In the genomic region with DNA sequence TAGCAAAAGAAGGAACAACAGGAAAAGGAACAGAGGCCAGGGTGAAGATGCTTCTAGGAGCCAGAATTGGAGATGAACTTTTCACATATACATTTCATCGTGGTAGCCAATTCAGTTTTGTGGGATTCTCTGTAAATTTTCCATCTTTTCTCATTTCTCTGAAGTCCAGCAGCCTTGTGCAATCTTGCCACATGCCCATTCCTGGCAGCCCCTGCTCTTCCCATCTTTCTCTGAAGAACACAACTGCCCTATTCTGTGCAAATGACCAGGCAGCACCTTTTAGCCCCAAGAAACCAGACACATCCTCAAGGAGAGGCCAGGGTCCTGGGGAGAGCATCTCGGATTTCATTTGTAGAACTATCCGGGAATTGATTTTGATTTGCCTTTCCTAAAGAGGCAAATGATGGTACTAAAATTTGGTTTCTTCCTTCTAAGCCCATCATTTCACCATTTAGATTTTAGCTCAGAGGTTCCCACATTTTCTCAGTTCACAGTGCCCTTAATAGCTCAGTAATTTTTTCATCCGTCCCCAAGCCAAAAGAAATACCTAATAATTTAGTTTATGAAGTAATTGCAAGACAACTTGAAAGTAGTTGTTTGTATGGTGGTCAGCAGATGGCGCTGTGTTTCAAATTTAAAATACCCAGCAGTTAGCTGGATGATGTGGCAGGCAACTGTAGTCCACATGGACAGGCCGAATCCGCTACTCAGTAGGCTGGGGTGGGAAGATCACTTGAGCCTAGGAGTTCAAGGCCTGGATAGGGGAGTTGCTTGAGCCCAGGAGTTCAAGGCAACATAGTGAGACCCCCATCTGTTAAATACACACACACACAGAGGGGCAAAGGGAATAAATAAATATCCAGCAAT, we compare ENCODE assay signal across 8 cellular contexts.
DNase-seq lines count a peak whose midpoint lies in the region; ATAC-seq, FAIRE-seq and TF ChIP-seq lines count a peak whose summit lies in the region.

No MANE protein-coding gene starts in this region.

- H3K27me3 ChIP-seq in H1 (replicated peaks in 1 of 4; ENCODE audit: control insufficient read depth in 3 of 4, extremely low read depth in 1 of 4, insufficient read depth in 3 of 4, low read length in 3 of 4) = no peaks in the 10 kb centered on the region

- H3K27ac ChIP-seq in H1 (ENCODE audit: low read depth, low read length) = no peak overlapping the region
- H3K27ac ChIP-seq in mesodermal cell (ENCODE audit: low read depth, low read length, severe bottlenecking) = peak overlapping the region; percentile 39

- no peak overlapping the region for H3K4me3 Mint-ChIP-seq in activated CD4-positive, alpha-beta memory T cell treated with anti-CD3 and anti-CD28 coated beads for 36 hours

- peaks cover 2% of the 10 kb centered on the region for H3K4me1 Mint-ChIP-seq in activated CD4-positive, alpha-beta memory T cell treated with anti-CD3 and anti-CD28 coated beads for 36 hours (ENCODE audit: low read depth)

- H3K56ac ChIP-seq in H1 (replicated peaks; ENCODE audit: insufficient read length, low read depth, low read length) = no peak overlapping the region

- no peak overlapping the region for H4K5ac ChIP-seq in H1 (ENCODE audit: insufficient read length, low read depth, low read length)

- H3K36me3 ChIP-seq in H1 (ENCODE audit: control insufficient read depth in 2 of 4, insufficient read depth in 4 of 4, low read length in 3 of 4) = peaks cover 2 to 26% (median 13%) of the 10 kb centered on the region in 4 experiments; a peak in 6 of 8 replicates
- H3K36me3 ChIP-seq in mesodermal cell (ENCODE audit: control insufficient read depth, insufficient read depth, low read length) = peaks cover 55% of the 10 kb centered on the region

- no peak overlapping the region for H2BK12ac ChIP-seq in H1 (ENCODE audit: low read depth, low read length)

- H3K4me1 ChIP-seq in H1 (replicated peaks in 1 of 4; ENCODE audit: control insufficient read depth in 3 of 4, insufficient read depth in 4 of 4, low read length in 3 of 4) = no peaks in the 10 kb centered on the region
- no peaks in the 10 kb centered on the region for H3K4me1 ChIP-seq in mesodermal cell (ENCODE audit: control insufficient read depth, insufficient read depth, low read length, poor library complexity, severe bottlenecking)

- H3K36me3 Mint-ChIP-seq in activated CD4-positive, alpha-beta memory T cell treated with anti-CD3 and anti-CD28 coated beads for 36 hours = peaks cover 32% of the 10 kb centered on the region

- no peaks in the 10 kb centered on the region for H3K27me3 Mint-ChIP-seq in activated CD4-positive, alpha-beta memory T cell treated with anti-CD3 and anti-CD28 coated beads for 36 hours

- TF ChIP-seq POLR2A in H1 (IDR thresholded peaks at IDR 0.05; ENCODE audit: control extremely low read depth in 1 of 2, low read depth in 2 of 2, low read length in 2 of 2) = no peak

- H3K18ac ChIP-seq in H1 (ENCODE audit: extremely low read depth, low read length) = no peak overlapping the region

- no peak overlapping the region for H2AK5ac ChIP-seq in H1 (ENCODE audit: low read depth, low read length)

- TF ChIP-seq CTCF in D721Med (IDR thresholded peaks at IDR 0.05; ENCODE audit: insufficient read depth, missing control alignments) = peak; percentile 64
- peak in 2 of 3 experiments; percentile 65 to 66; a peak in 3 of 4 replicates for TF ChIP-seq CTCF in H1 (IDR thresholded peaks at IDR 0.05; ENCODE audit: control extremely low read depth in 1 of 3, insufficient read depth in 1 of 3, low read depth in 1 of 3, low read length in 3 of 3)

- no peaks in the 10 kb centered on the region for H3K79me2 ChIP-seq in H1 (ENCODE audit: control insufficient read depth in 1 of 2, insufficient read depth in 2 of 2, low read length in 2 of 2)

- no peak for TF ChIP-seq EP300 in H1 (IDR thresholded peaks at IDR 0.05; ENCODE audit: borderline replicate concordance in 1 of 2, low read depth in 2 of 2, low read length in 2 of 2)

- 71% methylated on average over 7 of the region's 7 CpGs; no CpG with 5 or more reads in 1 of the 2 experiments for WGBS in H1 (ENCODE audit: extremely low coverage in 1 of 2, insufficient coverage in 1 of 2, insufficient read length in 1 of 2, insufficient replicate concordance in 2 of 2, low coverage in 1 of 2, low lambda C conversion rate in 2 of 2, missing lambda C conversion rate in 1 of 2), 2 experiments
- 45 to 100% methylated on average over 1 to 3 of the region's 7 CpGs for WGBS in mesodermal cell (ENCODE audit: insufficient coverage in 2 of 2), 2 experiments

- no peak overlapping the region for H2BK15ac ChIP-seq in H1 (ENCODE audit: low read length)

- no peak overlapping the region for H4K91ac ChIP-seq in H1 (replicated peaks; ENCODE audit: insufficient read length, low read length)

- H3K14ac ChIP-seq in H1 (ENCODE audit: insufficient read length) = no peak overlapping the region

- no peak overlapping the region for H2AFZ ChIP-seq in H1 (ENCODE audit: low read length)

- no peak overlapping the region for H3K23ac ChIP-seq in H1 (ENCODE audit: insufficient read length)

- H3K27ac Mint-ChIP-seq in activated CD4-positive, alpha-beta memory T cell treated with anti-CD3 and anti-CD28 coated beads for 36 hours = no peak overlapping the region

- no peaks in the 10 kb centered on the region for H3K9me3 ChIP-seq in H1 (ENCODE audit: insufficient read depth in 2 of 2, low read depth in 1 of 2, low read length in 1 of 2)
- H3K9me3 ChIP-seq in mesodermal cell (ENCODE audit: control insufficient read depth, low read length) = no peaks in the 10 kb centered on the region

- H2BK5ac ChIP-seq in H1 (ENCODE audit: low read depth, low read length) = no peak overlapping the region

- CTCF ChIA-PET in activated CD4-positive, alpha-beta memory T cell treated with anti-CD3 and anti-CD28 coated beads for 36 hours (lab: Charles Lee) = interaction anchor here (0.6 to 7.4 kb wide), 30 partner anchors 8 to 188 kb away, joined by 3 to 172 read pairs (median 4); a partner anchor contains a TSS
- CTCF ChIA-PET in H1 (lab: Charles Lee; ENCODE audit: partially characterized antibody) = interaction anchor here (0.8 to 8.7 kb wide), 27 partner anchors 9 to 135 kb away, joined by 3 to 163 read pairs (median 5); no protein-coding TSS in a partner anchor

- H3K4me2 ChIP-seq in H1 (ENCODE audit: insufficient read depth in 1 of 2, low read depth in 2 of 2, low read length in 2 of 2) = no peak overlapping the region

- no peak overlapping the region for H4K8ac ChIP-seq in H1 (ENCODE audit: extremely low read depth, insufficient read depth, low read length)

- H3K79me1 ChIP-seq in H1 (ENCODE audit: low read depth, low read length) = no peaks in the 10 kb centered on the region; the same call in 1 of the 2 replicates

- no peak overlapping the region for H3K9ac ChIP-seq in H1 (replicated peaks in 1 of 4; ENCODE audit: extremely low read depth in 1 of 4, low read depth in 3 of 4, low read length in 3 of 4)

- H2BK20ac ChIP-seq in H1 (ENCODE audit: low read length) = no peak overlapping the region

- no peak overlapping the region for H2BK120ac ChIP-seq in H1 (replicated peaks; ENCODE audit: low read depth, low read length)

- intact Hi-C loops in activated CD4-positive, alpha-beta memory T cell treated with anti-CD3 and anti-CD28 coated beads for 36 hours (cut with micrococcal nuclease) = loop anchor here (1.0 to 5.0 kb wide), 2 partner anchors 106 to 184 kb away; no protein-coding TSS in a partner anchor

- FAIRE-seq in D721Med (lab: Jason Lieb, UNC) = peak; percentile 88
- FAIRE-seq in H1 (lab: Jason Lieb, UNC) = peak; percentile 92

- TF ChIP-seq RAD21 in H1 (IDR thresholded peaks at IDR 0.05 in 1 of 2, conservative IDR thresholded peaks at IDR 0.05 in 1 of 2; ENCODE audit: low read depth in 2 of 2, low read length in 2 of 2) = peak; percentile 69 to 70

- no peaks in the 10 kb centered on the region for H4K20me1 ChIP-seq in H1 (replicated peaks in 1 of 2; ENCODE audit: control insufficient read depth in 1 of 2, insufficient read depth in 2 of 2, low read length in 2 of 2)

- ATAC-seq in HG02642 (IDR thresholded peaks at IDR 0.05; ENCODE audit: poor library complexity, unreplicated experiment) = peak; percentile 41

- POLR2A ChIA-PET in activated CD4-positive, alpha-beta memory T cell treated with anti-CD3 and anti-CD28 coated beads for 36 hours (lab: Charles Lee) = no interaction called here
- POLR2A ChIA-PET in H1 (lab: Charles Lee; ENCODE audit: partially characterized antibody) = no interaction called here

- H3K4me3 ChIP-seq in H1 (ENCODE audit: extremely low read depth in 1 of 4, insufficient read depth in 2 of 4, low read depth in 3 of 4, low read length in 4 of 4) (no peak overlapping the region), mesodermal cell (ENCODE audit: extremely low read depth, insufficient read depth, low read length, poor library complexity, severe bottlenecking) (no peak overlapping the region)

- no peaks in the 10 kb centered on the region for H3K9me3 Mint-ChIP-seq in activated CD4-positive, alpha-beta memory T cell treated with anti-CD3 and anti-CD28 coated beads for 36 hours

- H3K23me2 ChIP-seq in H1 (ENCODE audit: low read depth, low read length) = no peaks in the 10 kb centered on the region

- no peak for DNase-seq in D721Med (ENCODE audit: insufficient read length, low spot score)
- DNase-seq in NCI-H460 (ENCODE audit: extremely low read depth, low read depth) = peak; percentile 65
- peak; percentile 53 for DNase-seq in activated CD4-positive, alpha-beta memory T cell treated with anti-CD3 and anti-CD28 coated beads for 36 hours
- peak; percentile 17 to 67 for DNase-seq in H1 (ENCODE audit: low read depth in 1 of 2, low spot score in 2 of 2)
- peak; percentile 13 for DNase-seq in stimulated activated CD8-positive, alpha-beta memory T cell treated with anti-CD3 and anti-CD28 coated beads, Interleukin-7, amount 100 ng/mL, for 24 hours (ENCODE audit: low read depth)
- DNase-seq in GM19238 (ENCODE audit: insufficient read length, low spot score) = no peak

- H3K4ac ChIP-seq in H1 (replicated peaks; ENCODE audit: insufficient read length, low read depth, low read length) = no peak overlapping the region

TF ChIP-seq in H1, 55 proteins besides CTCF, POLR2A, EP300 and RAD21:
- TF ChIP-seq PHF8 (conservative IDR thresholded peaks at IDR 0.05; ENCODE audit: low read depth, low read length) = no peak
- TF ChIP-seq, protein P1, sequence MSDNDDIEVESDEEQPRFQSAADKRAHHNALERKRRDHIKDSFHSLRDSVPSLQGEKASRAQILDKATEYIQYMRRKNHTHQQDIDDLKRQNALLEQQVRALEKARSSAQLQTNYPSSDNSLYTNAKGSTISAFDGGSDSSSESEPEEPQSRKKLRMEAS (IDR thresholded peaks at IDR 0.05) = peak; percentile 22; the same call in 1 of the 2 replicates

Comparison
In these comparisons a context has a peak if more than half of its experiments do, and no peak if none do; other contexts are left out.
1. DNase-seq: peak in NCI-H460 (single experiment), activated CD4-positive, alpha-beta memory T cell treated with anti-CD3 and anti-CD28 coated beads for 36 hours (single experiment), H1 (2 of 2) and stimulated activated CD8-positive, alpha-beta memory T cell treated with anti-CD3 and anti-CD28 coated beads, Interleukin-7, amount 100 ng/mL, for 24 hours (single experiment); none in D721Med (single experiment) and GM19238 (single experiment).